Comparison of ENCODE assay signal across 12 cellular contexts in genomic region chr9:121609845-121610637, GRCh38. TPM values are rescaled to one million over a fixed set of nuclear protein-coding genes. Genes with fewer than 3 reads are reported as not detected.
DNase-seq lines count a peak whose midpoint lies in the region; ATAC-seq and TF ChIP-seq lines count a peak whose summit lies in the region.
"Had no signal": no experiment of that assay in that cellular context is flagged by ENCODE, and none has a peak within 500 bp of the region (broad histone marks: within the 10 kb centered on the region; RNA-seq: fewer than 3 reads in every experiment).

No MANE protein-coding gene starts in this region.

- ATAC-seq in PC-3 = peak; percentile 97

- H3K27me3 Mint-ChIP-seq in nephron (ENCODE audit: low read depth) = peaks cover 12% of the 10 kb centered on the region

- no peaks in the 10 kb centered on the region for H3K36me3 Mint-ChIP-seq in nephron (ENCODE audit: low read depth)

- H3K4me2 ChIP-seq in PC-3 (ENCODE audit: low read length) (peak overlapping the region; percentile 35), Karpas-422 (ENCODE audit: low read depth, low read length, poor library complexity, severe bottlenecking) (no peak overlapping the region)

- no peak overlapping the region for H3K4me3 Mint-ChIP-seq in nephron
- H3K4me3 Mint-ChIP-seq: activated naive CD4-positive, alpha-beta T cell treated with anti-CD3 and anti-CD28 coated beads for 36 hours; T-helper 2 cell treated with Interferon-gamma antibody and Interleukin-4, amounts not matched to agents 5 μg/mL and 100 μg/mL, for 36 hours had no signal

- no peak overlapping the region for H3K4me3 ChIP-seq in PC-3 (ENCODE audit: low read length)
- H3K4me3 ChIP-seq in esophagus squamous epithelium = no peak overlapping the region
- H3K4me3 ChIP-seq in Karpas-422 (ENCODE audit: low read length) = no peak overlapping the region

- H3K27ac ChIP-seq in PC-3 (ENCODE audit: low read length) (peak overlapping the region; percentile 44), esophagus squamous epithelium (peak overlapping the region in 3 of 4 donors; percentile 32 to 60 (median 39)), Karpas-422 (ENCODE audit: low read length) (no peak overlapping the region)

- H3K27ac Mint-ChIP-seq in nephron = peak overlapping the region in 2 of 3 experiments; percentile 55 to 56
- H3K27ac Mint-ChIP-seq: activated naive CD4-positive, alpha-beta T cell treated with anti-CD3 and anti-CD28 coated beads for 36 hours; T-helper 2 cell treated with Interferon-gamma antibody and Interleukin-4, amounts not matched to agents 5 μg/mL and 100 μg/mL, for 36 hours had no signal

- no peaks in the 10 kb centered on the region for H3F3A ChIP-seq in PC-3 (ENCODE audit: low read length, unreplicated experiment)

- peaks cover 43% of the 10 kb centered on the region for H3K4me1 Mint-ChIP-seq in nephron

- no peak for TF ChIP-seq POLR2A in esophagus squamous epithelium (IDR thresholded peaks at IDR 0.05)

- DNase-seq in AG08396 (ENCODE audit: low spot score) (peak; percentile 58), PC-3 (peak; percentile 93), esophagus squamous epithelium (lab: John Stamatoyannopoulos, UW) (no peak), DMS153 (lab: John Stamatoyannopoulos, UW) (no peak), NCI-H2081 treated with DMSO at 0.1 percent for 48 hours (lab: John Stamatoyannopoulos, UW) (no peak), Karpas-422 (no peak), T-helper 2 cell (no peak)
- DNase-seq: activated naive CD4-positive, alpha-beta T cell treated with anti-CD3 and anti-CD28 coated beads for 36 hours; foreskin fibroblast; NCI-H2107 had no signal

- BruUV-seq in PC-3 (replicated peaks; lab: Mats Ljungman, UMichigan) = no TSS peak

- no peak overlapping the region for H3K9ac ChIP-seq in PC-3 (ENCODE audit: low read length)
- H3K9ac ChIP-seq in Karpas-422 (ENCODE audit: low read length) = no peak overlapping the region

- 11 to 45% methylated on average over 3 to 4 of the region's 6 CpGs for WGBS in esophagus squamous epithelium, 2 donors

- no peak overlapping the region for H2AFZ ChIP-seq in PC-3 (ENCODE audit: low read length)
- H2AFZ ChIP-seq in Karpas-422 (ENCODE audit: low read length) = no peak overlapping the region

- intact Hi-C loops in PC-3 (cut with micrococcal nuclease) (no loop called here), esophagus squamous epithelium (cut with DNase I) (no loop called here)

- POLR2A ChIA-PET in PC-3 (lab: Charles Lee; ENCODE audit: unreplicated experiment) = no interaction called here

- H3K9me2 ChIP-seq in PC-3 (replicated peaks; ENCODE audit: low read length) (no peaks in the 10 kb centered on the region), Karpas-422 (replicated peaks; ENCODE audit: insufficient read depth, low read length) (no peaks in the 10 kb centered on the region)

- TF ChIP-seq CTCF in PC-3 (conservative IDR thresholded peaks at IDR 0.05; ENCODE audit: low read depth, low read length) = no peak
- peak in 1 of 6 experiments; percentile 14 for TF ChIP-seq CTCF in esophagus squamous epithelium (IDR thresholded peaks at IDR 0.05)
- no peak for TF ChIP-seq CTCF in nephron (IDR thresholded peaks at IDR 0.05; ENCODE audit: unreplicated experiment in 3 of 3)

- H3K4me1 ChIP-seq in PC-3 (ENCODE audit: insufficient read depth, low read length) = peaks cover 27% of the 10 kb centered on the region
- H3K4me1 ChIP-seq in esophagus squamous epithelium = peaks cover 11 to 63% (median 43%) of the 10 kb centered on the region in 3 donors
- no peaks in the 10 kb centered on the region for H3K4me1 ChIP-seq in Karpas-422 (ENCODE audit: low read length)

- H3K27me3 ChIP-seq in PC-3 (ENCODE audit: low read length) (no peaks in the 10 kb centered on the region), esophagus squamous epithelium (no peaks in the 10 kb centered on the region), Karpas-422 (ENCODE audit: low read length) (no peaks in the 10 kb centered on the region)

- H3K36me3 ChIP-seq in PC-3 (ENCODE audit: low read depth, low read length) = no peaks in the 10 kb centered on the region
- no peaks in the 10 kb centered on the region for H3K36me3 ChIP-seq in esophagus squamous epithelium
- no peaks in the 10 kb centered on the region for H3K36me3 ChIP-seq in Karpas-422 (ENCODE audit: insufficient read depth, low read length)

- no peaks in the 10 kb centered on the region for H3K9me3 Mint-ChIP-seq in nephron
- H3K9me3 Mint-ChIP-seq: activated naive CD4-positive, alpha-beta T cell treated with anti-CD3 and anti-CD28 coated beads for 36 hours; T-helper 2 cell treated with Interferon-gamma antibody and Interleukin-4, amounts not matched to agents 5 μg/mL and 100 μg/mL, for 36 hours had no signal

- CTCF ChIA-PET in PC-3 (lab: Charles Lee) = interaction anchor here (0.5 to 1.7 kb wide), 5 partner anchors 10 to 67 kb away, joined by 3 to 8 read pairs (median 5); no protein-coding TSS in a partner anchor

- H4K20me1 ChIP-seq in PC-3 (ENCODE audit: low read length) (peaks cover 5% of the 10 kb centered on the region; the same call in 1 of the 2 replicates), Karpas-422 (ENCODE audit: insufficient read depth, low read depth, low read length) (no peaks in the 10 kb centered on the region)

- peaks cover 5% of the 10 kb centered on the region; the same call in 1 of the 2 replicates for H3K79me2 ChIP-seq in PC-3 (ENCODE audit: low read length)
- H3K79me2 ChIP-seq in Karpas-422 (ENCODE audit: low read length) = no peaks in the 10 kb centered on the region

- H3K9me3 ChIP-seq in PC-3 (ENCODE audit: low read length) (no peaks in the 10 kb centered on the region), esophagus squamous epithelium (no peaks in the 10 kb centered on the region), Karpas-422 (ENCODE audit: low read length) (no peaks in the 10 kb centered on the region)

RNA-seq across cellular contexts. Expression of gene DAB2IP, which starts 41.4 kb away (rescaled TPM):
- 15.2 and 17.6 TPM in 2 replicates for total RNA-seq in PC-3 (2014; rRNA removed)
- 10 to 100 TPM; 28.3 to 48.8 (median 38.1) TPM for total RNA-seq in esophagus squamous epithelium
- 0.18 and 1.3 TPM in 2 replicates for total RNA-seq in Karpas-422 (2014; rRNA removed; shearing (Covaris generic); ENCODE audit: low replicate concordance)

Comparison
In these comparisons a context has a peak if more than half of its experiments do, and no peak if none do; other contexts are left out.
1. DNase-seq: peak in AG08396 (single experiment) and PC-3 (single experiment); none in esophagus squamous epithelium (single experiment), DMS153 (single experiment), NCI-H2081 treated with DMSO at 0.1 percent for 48 hours (single experiment), Karpas-422 (single experiment) and T-helper 2 cell (0 of 5).